In genomic region chr14:104322531-104323466, GRCh38 we compare ENCODE assay signal across 1 cellular context.
TF ChIP-seq lines count a peak whose summit lies in the region.

No MANE protein-coding gene starts in this region.

TF ChIP-seq in HepG2, 621 proteins besides CTCF, POLR2A, EP300 and RAD21 (continued from another document):
- TF ChIP-seq FOXP4 (CRISPR knock-in tag; IDR thresholded peaks at IDR 0.05) (no peak), ADNP (CRISPR knock-in tag; IDR thresholded peaks at IDR 0.05) (no peak), ELF3 (CRISPR knock-in tag; IDR thresholded peaks at IDR 0.05) (no peak), FIP1L1 (IDR thresholded peaks at IDR 0.05; ENCODE audit: borderline replicate concordance, insufficient read depth, low read depth, low read length) (no peak), BRD4 (CRISPR knock-in tag; IDR thresholded peaks at IDR 0.05) (no peak), ZZZ3 (CRISPR knock-in tag; IDR thresholded peaks at IDR 0.05; ENCODE audit: borderline replicate concordance) (no peak), FOXA1 (IDR thresholded peaks at IDR 0.05) (no peak), FOXA1 (CRISPR knock-in tag; IDR thresholded peaks at IDR 0.05) (no peak), STAT5B (CRISPR knock-in tag; IDR thresholded peaks at IDR 0.05) (no peak), RAD51 (IDR thresholded peaks at IDR 0.05; ENCODE audit: borderline replicate concordance) (no peak)
